ENCODE assay signal across 11 cellular contexts in genomic region chr6:163814494-163815364, GRCh38.
DNase-seq lines count a peak whose midpoint lies in the region; ATAC-seq, FAIRE-seq and TF ChIP-seq lines count a peak whose summit lies in the region.
"Had no signal": no experiment of that assay in that cellular context is flagged by ENCODE, and none has a peak within 500 bp of the region (broad histone marks: within the 10 kb centered on the region; RNA-seq: fewer than 3 reads in every experiment).

No MANE protein-coding gene starts in this region.

- no peaks in the 10 kb centered on the region for H3K36me3 Mint-ChIP-seq in MCF 10A (ENCODE audit: insufficient read depth, unreplicated experiment)
- H3K36me3 Mint-ChIP-seq: activated naive CD4-positive, alpha-beta T cell treated with anti-CD3 and anti-CD28 coated beads, Interleukin-2, amount 10 ng/mL, durations not matched to agents 7 days and 5 days had no signal

- peak; percentile 91 for DNase-seq in MCF 10A (ENCODE audit: unreplicated experiment)
- DNase-seq in breast epithelium (ENCODE audit: low spot score in 2 of 2) = no peak
- no peak for DNase-seq in aorta
- no peak for DNase-seq in NCI-H748 (lab: John Stamatoyannopoulos, UW; ENCODE audit: unreplicated experiment)
- no peak for DNase-seq in HuH-7.5 (ENCODE audit: low spot score)
- no peak for DNase-seq in activated T-cell treated with anti-CD3 and anti-CD28 coated beads for 4 hours
- DNase-seq: activated naive CD4-positive, alpha-beta T cell treated with anti-CD3 and anti-CD28 coated beads, Interleukin-2, amount 10 ng/mL, durations not matched to agents 7 days and 5 days had no signal

- no peaks in the 10 kb centered on the region for H3K9me3 ChIP-seq in breast epithelium
- H3K9me3 ChIP-seq in aorta (ENCODE audit: control insufficient read depth, low read length) = no peaks in the 10 kb centered on the region

- CTCF ChIA-PET in MCF 10A (lab: Yijun Ruan, JAX) = interaction anchor here (0.6 to 2.6 kb wide), 5 partner anchors 10 to 225 kb away, joined by 3 to 12 read pairs (median 3); no protein-coding TSS in a partner anchor

- H3K4me3 ChIP-seq in breast epithelium (no peak overlapping the region), aorta (ENCODE audit: low read length in 2 of 2) (no peak overlapping the region)

- TF ChIP-seq CTCF in MCF 10A (IDR thresholded peaks at IDR 0.05; ENCODE audit: unreplicated experiment) (no peak), breast epithelium (IDR thresholded peaks at IDR 0.05) (no peak)

- no peak overlapping the region for H3K4me3 Mint-ChIP-seq in MCF 10A (ENCODE audit: unreplicated experiment)
- H3K4me3 Mint-ChIP-seq: activated naive CD4-positive, alpha-beta T cell treated with anti-CD3 and anti-CD28 coated beads, Interleukin-2, amount 10 ng/mL, durations not matched to agents 7 days and 5 days had no signal

- POLR2A ChIA-PET in MCF 10A (lab: Yijun Ruan, JAX) = interaction anchor here (0.6 to 1.0 kb wide), 2 partner anchors 24 to 285 kb away, joined by 3 to 4 read pairs; no protein-coding TSS in a partner anchor

- H3K4me1 Mint-ChIP-seq in MCF 10A (ENCODE audit: insufficient read depth, unreplicated experiment) = peaks cover 15% of the 10 kb centered on the region
- H3K4me1 Mint-ChIP-seq: activated naive CD4-positive, alpha-beta T cell treated with anti-CD3 and anti-CD28 coated beads, Interleukin-2, amount 10 ng/mL, durations not matched to agents 7 days and 5 days had no signal

- H3K27ac ChIP-seq in breast epithelium (no peak overlapping the region), aorta (ENCODE audit: low read depth in 1 of 2, low read length in 2 of 2) (no peak overlapping the region)

- FAIRE-seq in endometrium (lab: Jason Lieb, UNC) = peak; percentile 76
- FAIRE-seq: A204.1, keratinocyte had no signal

- H3K9me3 Mint-ChIP-seq in MCF 10A (ENCODE audit: unreplicated experiment) = peaks cover 7% of the 10 kb centered on the region
- H3K9me3 Mint-ChIP-seq: activated naive CD4-positive, alpha-beta T cell treated with anti-CD3 and anti-CD28 coated beads, Interleukin-2, amount 10 ng/mL, durations not matched to agents 7 days and 5 days had no signal

- no peaks in the 10 kb centered on the region for H3K36me3 ChIP-seq in breast epithelium
- H3K36me3 ChIP-seq in aorta (ENCODE audit: control insufficient read depth in 1 of 2, insufficient read depth in 2 of 2, low read length in 1 of 2) = no peaks in the 10 kb centered on the region

- H3K4me1 ChIP-seq in breast epithelium (no peaks in the 10 kb centered on the region), aorta (ENCODE audit: control insufficient read depth in 1 of 2, insufficient read depth in 2 of 2, low read length in 2 of 2) (no peaks in the 10 kb centered on the region)

- ATAC-seq in HG03460 (IDR thresholded peaks at IDR 0.05; ENCODE audit: unreplicated experiment) (peak; percentile 74), aorta (ENCODE audit: low FRiP score) (peak; percentile 58)

- 55 to 60% methylated on average over 17 of the region's 17 CpGs for WGBS in aorta, 2 donors

- no peaks in the 10 kb centered on the region for H3K27me3 Mint-ChIP-seq in MCF 10A (ENCODE audit: insufficient read depth, unreplicated experiment)
- H3K27me3 Mint-ChIP-seq: activated naive CD4-positive, alpha-beta T cell treated with anti-CD3 and anti-CD28 coated beads, Interleukin-2, amount 10 ng/mL, durations not matched to agents 7 days and 5 days had no signal

- H3K27me3 ChIP-seq in breast epithelium = no peaks in the 10 kb centered on the region
- H3K27me3 ChIP-seq in aorta (ENCODE audit: control insufficient read depth in 1 of 2, insufficient read depth in 2 of 2, low read length in 1 of 2) = peaks cover 0 to 1% of the 10 kb centered on the region in 2 donors

- TF ChIP-seq POLR2A in breast epithelium (IDR thresholded peaks at IDR 0.05) = no peak

- H3K27ac Mint-ChIP-seq in MCF 10A (ENCODE audit: low read depth, unreplicated experiment) = peak overlapping the region; percentile 10
- H3K27ac Mint-ChIP-seq: activated naive CD4-positive, alpha-beta T cell treated with anti-CD3 and anti-CD28 coated beads, Interleukin-2, amount 10 ng/mL, durations not matched to agents 7 days and 5 days had no signal

- BruUV-seq in MCF 10A (replicated peaks; lab: Mats Ljungman, UMichigan) = no TSS peak

- intact Hi-C loops in MCF 10A (cut with micrococcal nuclease) = no loop called here
- intact Hi-C loops in breast epithelium (cut with DNase I; ENCODE audit: low total_unique reads) = no loop called here
- intact Hi-C loops in aorta (cut with DNase I) = no loop called here
